Comparison of ENCODE assay signal across 12 cellular contexts in genomic region chr14:94365624-94366023, GRCh38. TPM values are rescaled to one million over a fixed set of nuclear protein-coding genes. Genes with fewer than 3 reads are reported as not detected.
"Had no signal": no experiment of that assay in that cellular context is flagged by ENCODE, and none has a peak within 500 bp of the region (broad histone marks: within the 10 kb centered on the region; RNA-seq: fewer than 3 reads in every experiment).

No MANE protein-coding gene starts in this region.

- H3K4me1 ChIP-seq: HAP-1 had no signal

- H3K27ac ChIP-seq: GM23248 had no signal

- DNase-seq: GM23248, GOT3, H9, HCEC 1CT, HFFc6 had no signal

- H2AFZ ChIP-seq: GM23248, GM23338 had no signal

- H3K36me3 ChIP-seq: HAP-1 had no signal

- H3K4me1 Mint-ChIP-seq: GM23338 had no signal

- ATAC-seq: HCT116 had no signal

- H3K4me3 Mint-ChIP-seq: GM23338, H9, HFFc6 had no signal

- H3K9me3 Mint-ChIP-seq: GM23338, H9 had no signal

- H3K9ac ChIP-seq: GM23248 had no signal

- H3K9me3 ChIP-seq: HAP-1 had no signal

- FAIRE-seq: H1, H54 had no signal

- H3K27ac Mint-ChIP-seq: GM23338, H9, HFFc6 had no signal

- H3K4me2 ChIP-seq: GM23338 had no signal

- H3K4me3 ChIP-seq: GM23248, GM23338, HAP-1 had no signal

RNA-seq across cellular contexts. Expression of gene SERPINA2, which starts 0.9 kb away (rescaled TPM):
- total RNA-seq: GM23248, GM23338, H1, H4, H7, H9, HFFc6 had no signal
- polyA plus RNA-seq: GM23248, GM23338, H1 had no signal

RNA-seq across cellular contexts. Expression of gene SERPINA1, which starts 22.8 kb away (rescaled TPM):
- total RNA-seq: GM23338, H1, H7, H9 had no signal
- polyA plus RNA-seq: GM23338 had no signal

RNA-seq across cellular contexts. Expression of gene SERPINA6, which starts 42.5 kb away (rescaled TPM):
- total RNA-seq: GM23248, GM23338, H1, H7, H9, HFFc6 had no signal
- polyA plus RNA-seq: GM23248, GM23338, H1 had no signal
